Comparison of ENCODE assay signal across 8 cellular contexts in the genomic region with DNA sequence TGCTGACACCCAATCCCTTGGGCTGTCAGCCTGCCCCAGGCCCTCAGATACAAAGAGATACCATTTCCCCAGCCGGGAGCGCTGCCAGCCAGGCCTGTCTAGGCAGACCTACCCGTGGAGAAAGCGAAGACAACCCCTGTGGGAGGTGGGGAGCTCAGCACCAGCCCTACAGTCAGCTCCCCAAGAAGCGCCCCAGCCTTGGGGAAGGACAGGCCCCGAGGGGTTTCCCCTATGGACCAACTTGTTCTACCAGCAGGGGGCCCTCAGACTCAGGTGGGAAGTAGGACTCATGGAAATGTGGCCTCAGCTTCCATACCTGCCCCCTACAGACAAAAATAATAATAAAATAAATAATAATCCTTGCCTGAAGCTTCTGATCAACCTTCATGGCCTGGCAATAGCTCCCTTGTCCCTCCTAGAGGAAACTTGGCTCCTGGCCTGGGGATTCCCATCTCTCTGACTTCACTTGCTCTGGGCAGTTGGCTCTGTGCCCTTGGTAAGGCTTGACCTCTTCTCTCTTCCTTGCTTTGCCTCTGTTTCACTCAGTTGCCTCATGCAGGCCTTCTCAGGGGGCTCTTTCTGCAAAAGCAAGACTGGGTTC. TPM values are rescaled to one million over a fixed set of nuclear protein-coding genes. Genes with fewer than 3 reads are reported as not detected.
A peak's percentile ranks its signal among the peaks of the same experiment; 100 is the strongest.
DNase-seq lines count a peak whose midpoint lies in the region; ATAC-seq, FAIRE-seq and TF ChIP-seq lines count a peak whose summit lies in the region.

No MANE protein-coding gene starts in this region.

- H3K14ac ChIP-seq in H1 (ENCODE audit: insufficient read length): no peak overlapping the region

- no peak overlapping the region for H3K27ac Mint-ChIP-seq in activated T-cell treated with anti-CD3 and anti-CD28 coated beads, Interleukin-2, amount 50 U/mL, for 72 hours

- no peaks in the 10 kb centered on the region for H3K36me3 Mint-ChIP-seq in activated T-cell treated with anti-CD3 and anti-CD28 coated beads, Interleukin-2, amount 50 U/mL, for 72 hours (ENCODE audit: insufficient read depth in 2 of 2)

- no peaks in the 10 kb centered on the region for H3K36me3 ChIP-seq in H1 (ENCODE audit: control insufficient read depth in 2 of 4, insufficient read depth in 4 of 4, low read length in 3 of 4)
- H3K36me3 ChIP-seq in mucosa of descending colon (ENCODE audit: low read depth): no peaks in the 10 kb centered on the region
- peaks cover 7 to 16% of the 10 kb centered on the region in 2 donors for H3K36me3 ChIP-seq in vagina

- H3K23ac ChIP-seq in H1 (ENCODE audit: insufficient read length): no peak overlapping the region

- H3K27me3 ChIP-seq in H1 (replicated peaks in 1 of 4; ENCODE audit: control insufficient read depth in 3 of 4, extremely low read depth in 1 of 4, insufficient read depth in 3 of 4, low read length in 3 of 4) (no peaks in the 10 kb centered on the region), vagina (no peaks in the 10 kb centered on the region)

- H4K5ac ChIP-seq in H1 (ENCODE audit: insufficient read length, low read depth, low read length): no peak overlapping the region

- no peak overlapping the region for H3K56ac ChIP-seq in H1 (replicated peaks; ENCODE audit: insufficient read length, low read depth, low read length)

- no peak overlapping the region for H4K91ac ChIP-seq in H1 (replicated peaks; ENCODE audit: insufficient read length, low read length)

- H3K9me3 Mint-ChIP-seq in activated T-cell treated with anti-CD3 and anti-CD28 coated beads, Interleukin-2, amount 50 U/mL, for 72 hours: no peaks in the 10 kb centered on the region

- peaks cover 6% of the 10 kb centered on the region; the same call in 1 of the 2 replicates for H3K79me1 ChIP-seq in H1 (ENCODE audit: low read depth, low read length)

- POLR2A ChIA-PET in H1 (lab: Charles Lee; ENCODE audit: partially characterized antibody): interaction anchor here (1.7 kb wide), 1 partner anchor 14 kb away, joined by 4 read pairs; no protein-coding TSS in a partner anchor

- no peak overlapping the region for H3K9ac ChIP-seq in H1 (replicated peaks in 1 of 4; ENCODE audit: extremely low read depth in 1 of 4, low read depth in 3 of 4, low read length in 3 of 4)

- no peak overlapping the region for H4K8ac ChIP-seq in H1 (ENCODE audit: extremely low read depth, insufficient read depth, low read length)

- no peak overlapping the region for H2AFZ ChIP-seq in H1 (ENCODE audit: low read length)

- no peak overlapping the region for H2BK15ac ChIP-seq in H1 (ENCODE audit: low read length)

- peaks cover 5 to 9% of the 10 kb centered on the region in 2 experiments for H4K20me1 ChIP-seq in H1 (replicated peaks in 1 of 2; ENCODE audit: control insufficient read depth in 1 of 2, insufficient read depth in 2 of 2, low read length in 2 of 2)

- no peak for FAIRE-seq in H1 (lab: Jason Lieb, UNC)

- intact Hi-C loops in mucosa of descending colon (cut with DNase I, micrococcal nuclease) (no loop called here), vagina (cut with DNase I) (loop anchor here (5.0 kb wide), 1 partner anchor 1896 kb away; no protein-coding TSS in a partner anchor)

- no peak overlapping the region for H3K4me3 Mint-ChIP-seq in activated T-cell treated with anti-CD3 and anti-CD28 coated beads, Interleukin-2, amount 50 U/mL, for 72 hours

- H2BK20ac ChIP-seq in H1 (ENCODE audit: low read length): no peak overlapping the region

- no peak overlapping the region for H3K27ac ChIP-seq in H1 (ENCODE audit: low read depth, low read length)
- peak overlapping the region; percentile 87 for H3K27ac ChIP-seq in vagina

- DNase-seq in activated T-cell treated with anti-CD3 and anti-CD28 coated beads, Interleukin-2, amount 50 U/mL, for 72 hours: peak; percentile 25 to 41
- no peak for DNase-seq in activated T-cell treated with anti-CD3 and anti-CD28 coated beads for 4 hours
- peak; percentile 23 for DNase-seq in SW480 (ENCODE audit: low spot score)
- DNase-seq in H1 (ENCODE audit: low read depth in 1 of 2, low spot score in 2 of 2): no peak
- peak; percentile 48 to 70 (median 56) for DNase-seq in mucosa of descending colon
- no peak for DNase-seq in vagina (ENCODE audit: extremely low spot score in 2 of 2)
- no peak for DNase-seq in NK-92 (lab: John Stamatoyannopoulos, UW; ENCODE audit: unreplicated experiment)
- DNase-seq in mesenteric fat pad (ENCODE audit: low spot score): no peak

- WGBS in H1 (ENCODE audit: extremely low coverage in 1 of 2, insufficient coverage in 1 of 2, insufficient read length in 1 of 2, insufficient replicate concordance in 2 of 2, low coverage in 1 of 2, low lambda C conversion rate in 2 of 2, missing lambda C conversion rate in 1 of 2), 2 experiments: 88% methylated on average over 6 of the region's 6 CpGs; no CpG with 5 or more reads in 1 of the 2 experiments

- TF ChIP-seq CTCF in H1 (IDR thresholded peaks at IDR 0.05; ENCODE audit: control extremely low read depth in 1 of 3, insufficient read depth in 1 of 3, low read depth in 1 of 3, low read length in 3 of 3): peak in 2 of 3 experiments; percentile 11 to 55; a peak in 3 of 4 replicates
- no peak for TF ChIP-seq CTCF in mucosa of descending colon (IDR thresholded peaks at IDR 0.05)
- no peak for TF ChIP-seq CTCF in vagina (IDR thresholded peaks at IDR 0.05)

- no peaks in the 10 kb centered on the region for H3K27me3 Mint-ChIP-seq in activated T-cell treated with anti-CD3 and anti-CD28 coated beads, Interleukin-2, amount 50 U/mL, for 72 hours (ENCODE audit: low read depth)

- H3K4me1 ChIP-seq in H1 (replicated peaks in 1 of 4; ENCODE audit: control insufficient read depth in 3 of 4, insufficient read depth in 4 of 4, low read length in 3 of 4) (peaks cover 0 to 3% (median 1%) of the 10 kb centered on the region in 4 experiments; a peak in 4 of 7 replicates), mucosa of descending colon (ENCODE audit: low read depth) (peaks cover 34% of the 10 kb centered on the region), vagina (peaks cover 80% of the 10 kb centered on the region)

- CTCF ChIA-PET in H1 (lab: Charles Lee; ENCODE audit: partially characterized antibody): interaction anchor here (0.6 to 2.4 kb wide), 11 partner anchors 11 to 399 kb away, joined by 3 to 11 read pairs (median 3); partner anchors contain the start of gene CENPA

- H3K9me3 ChIP-seq in H1 (ENCODE audit: insufficient read depth in 2 of 2, low read depth in 1 of 2, low read length in 1 of 2) (no peaks in the 10 kb centered on the region), mucosa of descending colon (no peaks in the 10 kb centered on the region), vagina (no peaks in the 10 kb centered on the region)

- ATAC-seq in activated T-cell treated with anti-CD3 and anti-CD28 coated beads, Interleukin-2, amount 50 U/mL, for 72 hours (replicated peaks in 1 of 2): peak; percentile 21 to 39
- ATAC-seq in mucosa of descending colon: peak; percentile 7

- no peak overlapping the region for H2BK120ac ChIP-seq in H1 (replicated peaks; ENCODE audit: low read depth, low read length)

- no peak for TF ChIP-seq EP300 in H1 (IDR thresholded peaks at IDR 0.05; ENCODE audit: borderline replicate concordance in 1 of 2, low read depth in 2 of 2, low read length in 2 of 2)

- TF ChIP-seq RAD21 in H1 (IDR thresholded peaks at IDR 0.05 in 1 of 2, conservative IDR thresholded peaks at IDR 0.05 in 1 of 2; ENCODE audit: low read depth in 2 of 2, low read length in 2 of 2): peak in 1 of 2 experiments; percentile 15; a peak in 2 of 4 replicates

- no peak overlapping the region for H2AK5ac ChIP-seq in H1 (ENCODE audit: low read depth, low read length)

- H3K23me2 ChIP-seq in H1 (ENCODE audit: low read depth, low read length): no peaks in the 10 kb centered on the region

- H2BK12ac ChIP-seq in H1 (ENCODE audit: low read depth, low read length): no peak overlapping the region

- H2BK5ac ChIP-seq in H1 (ENCODE audit: low read depth, low read length): no peak overlapping the region

- H3K4ac ChIP-seq in H1 (replicated peaks; ENCODE audit: insufficient read length, low read depth, low read length): no peak overlapping the region

- no peak overlapping the region for H3K4me3 ChIP-seq in H1 (ENCODE audit: extremely low read depth in 1 of 4, insufficient read depth in 2 of 4, low read depth in 3 of 4, low read length in 4 of 4)
- no peak overlapping the region for H3K4me3 ChIP-seq in mucosa of descending colon
- H3K4me3 ChIP-seq in vagina: no peak overlapping the region

- TF ChIP-seq POLR2A in H1 (IDR thresholded peaks at IDR 0.05; ENCODE audit: control extremely low read depth in 1 of 2, low read depth in 2 of 2, low read length in 2 of 2) (no peak), vagina (IDR thresholded peaks at IDR 0.05) (no peak)

- H3K4me1 Mint-ChIP-seq in activated T-cell treated with anti-CD3 and anti-CD28 coated beads, Interleukin-2, amount 50 U/mL, for 72 hours (ENCODE audit: low read depth): peaks cover 55% of the 10 kb centered on the region

- H3K4me2 ChIP-seq in H1 (ENCODE audit: insufficient read depth in 1 of 2, low read depth in 2 of 2, low read length in 2 of 2): no peak overlapping the region

- H3K79me2 ChIP-seq in H1 (ENCODE audit: control insufficient read depth in 1 of 2, insufficient read depth in 2 of 2, low read length in 2 of 2): peaks cover 0 to 2% of the 10 kb centered on the region in 2 experiments; a peak in 1 of 4 replicates

- no peak overlapping the region for H3K18ac ChIP-seq in H1 (ENCODE audit: extremely low read depth, low read length)

RNA-seq across cellular contexts. Expression of gene SLC35F6, which starts 7.0 kb away (rescaled TPM):
- total RNA-seq in activated T-cell treated with anti-CD3 and anti-CD28 coated beads, Interleukin-2, amount 50 U/mL, for 72 hours: 1 to 10 TPM; 6.1 to 7.2 TPM
- 11.2 and 11.6 TPM in 2 replicates for total RNA-seq in H1 (2021; fragmentation: NEBNext Ultra II Directional; extraction: Animal tissue kit (Norgen Biotek cat#: 25700))
- 12.9 and 13.5 TPM in 2 replicates for polyA plus RNA-seq in H1 (2011; rRNA removed)
- 7.3 TPM for polyA plus RNA-seq in H1 (2011; cell fraction: cytosol; rRNA removed)
- 6.5 TPM for polyA plus RNA-seq in H1 (2011; cell fraction: nucleus; rRNA removed)
- 7.5 to 10.5 TPM (median 8.8 TPM) in 4 replicates for polyA plus RNA-seq in H1 (2012, experiment 1 of 2)
- 8.0 TPM for polyA plus RNA-seq in H1 (2012, experiment 2 of 2)
- 14.9 TPM for polyA plus RNA-seq in H1 (2013, experiment 1 of 2)
- 17.3 TPM for polyA plus RNA-seq in H1 (2013, experiment 2 of 2)
- polyA minus RNA-seq in H1 (2011; rRNA and poly(A)+ RNA removed): 19.7 and 19.8 TPM in 2 replicates
- polyA minus RNA-seq in H1 (2011; cell fraction: cytosol; rRNA and poly(A)+ RNA removed): 12.4 TPM
- 9.9 TPM for polyA minus RNA-seq in H1 (2011; cell fraction: nucleus; rRNA and poly(A)+ RNA removed)
- total RNA-seq in mucosa of descending colon (10 to 100 TPM; 27.4 to 33.4 (median 33.3) TPM), vagina (40.8 TPM), mesenteric fat pad (65.5 TPM)

RNA-seq across cellular contexts. Expression of gene CENPA, which starts 14.8 kb away (rescaled TPM):
- total RNA-seq in activated T-cell treated with anti-CD3 and anti-CD28 coated beads, Interleukin-2, amount 50 U/mL, for 72 hours: 10 to 100 TPM; 40.9 to 43.2 TPM
- 28.5 and 30.9 TPM in 2 replicates for total RNA-seq in H1 (2021; fragmentation: NEBNext Ultra II Directional; extraction: Animal tissue kit (Norgen Biotek cat#: 25700))
- polyA plus RNA-seq in H1 (2011; rRNA removed): 17.6 and 19.4 TPM in 2 replicates
- 19.1 TPM for polyA plus RNA-seq in H1 (2011; cell fraction: cytosol; rRNA removed)
- polyA plus RNA-seq in H1 (2011; cell fraction: nucleus; rRNA removed): 15.4 TPM
- polyA plus RNA-seq in H1 (2012, experiment 1 of 2): 15.1 to 18.3 TPM (median 17.2 TPM) in 4 replicates
- polyA plus RNA-seq in H1 (2012, experiment 2 of 2): 19.3 TPM
- 16.2 TPM for polyA plus RNA-seq in H1 (2013, experiment 1 of 2)
- 17.2 TPM for polyA plus RNA-seq in H1 (2013, experiment 2 of 2)
- 14.0 and 19.9 TPM in 2 replicates for polyA minus RNA-seq in H1 (2011; rRNA and poly(A)+ RNA removed)
- 16.4 TPM for polyA minus RNA-seq in H1 (2011; cell fraction: cytosol; rRNA and poly(A)+ RNA removed)
- polyA minus RNA-seq in H1 (2011; cell fraction: nucleus; rRNA and poly(A)+ RNA removed): 10.6 TPM
- total RNA-seq in mucosa of descending colon: 10 to 100 TPM in 1 of 3 donors, 1 to 10 TPM in 2; 1.0 to 10.1 (median 1.7) TPM
- total RNA-seq in vagina: not detected
- total RNA-seq in mesenteric fat pad: 0.32 TPM

Comparison
In these comparisons a context has a peak if more than half of its experiments do, and no peak if none do; other contexts are left out.
1. DNase-seq: peak in activated T-cell treated with anti-CD3 and anti-CD28 coated beads, Interleukin-2, amount 50 U/mL, for 72 hours (2 of 2), SW480 (single experiment) and mucosa of descending colon (3 of 3); none in activated T-cell treated with anti-CD3 and anti-CD28 coated beads for 4 hours (single experiment), H1 (0 of 2), vagina (0 of 2), NK-92 (single experiment) and mesenteric fat pad (single experiment).
2. CTCF ChIP-seq: peak in H1 (2 of 3); none in mucosa of descending colon (single experiment) and vagina (0 of 3).